ENCODE assay signal across 23 cellular contexts in the genomic region with DNA sequence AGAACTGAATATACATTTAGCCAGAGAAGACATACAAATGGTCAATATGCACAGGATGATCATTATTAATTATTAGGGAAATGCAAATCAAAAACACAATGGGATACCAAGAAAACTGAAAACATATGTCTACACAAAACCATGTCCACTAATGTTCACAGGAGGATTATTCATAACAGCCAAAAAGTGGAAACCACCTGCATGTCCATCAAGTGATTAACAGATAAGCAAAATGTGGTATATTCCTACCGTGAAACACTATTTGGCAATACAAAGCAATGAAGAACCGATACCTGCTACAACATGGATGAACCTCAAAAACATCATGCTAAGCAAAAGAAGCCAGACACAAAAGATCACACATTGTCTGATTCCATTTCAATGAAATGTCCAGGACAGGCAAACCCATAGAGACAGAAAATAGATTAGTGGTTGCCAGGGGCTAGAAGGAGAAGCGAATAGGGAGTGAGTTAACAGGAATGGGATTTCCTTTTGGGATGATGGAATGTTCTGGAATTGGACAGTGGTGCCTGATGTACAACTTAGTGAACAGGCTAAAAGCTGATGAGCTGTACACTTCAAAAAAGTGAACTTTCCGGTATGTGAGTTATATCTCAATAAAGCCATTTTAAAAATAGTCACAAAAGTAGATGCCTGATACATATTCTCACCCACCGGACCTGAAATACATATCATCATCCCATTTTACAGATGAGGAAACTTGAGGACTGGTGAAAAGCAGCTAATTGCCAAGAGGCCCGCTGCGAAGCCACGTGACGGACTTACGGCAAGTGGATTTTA. TPM values are rescaled to one million over a fixed set of nuclear protein-coding genes. Genes with fewer than 3 reads are reported as not detected.
DNase-seq lines count a peak whose midpoint lies in the region; ATAC-seq and TF ChIP-seq lines count a peak whose summit lies in the region.
"Had no signal": no experiment of that assay in that cellular context is flagged by ENCODE, and none has a peak within 500 bp of the region (broad histone marks: within the 10 kb centered on the region; RNA-seq: fewer than 3 reads in every experiment).

No MANE protein-coding gene starts in this region.

- H3K27me3 Mint-ChIP-seq in activated naive CD4-positive, alpha-beta T cell treated with anti-CD3 and anti-CD28 coated beads, Interleukin-2, amount 50 U/mL, for 24 hours: no peaks in the 10 kb centered on the region
- H3K27me3 Mint-ChIP-seq in immature natural killer cell (ENCODE audit: low read depth in 3 of 3): peaks cover 0 to 3% (median 0%) of the 10 kb centered on the region in 3 donors

- TF ChIP-seq CTCF in KMS-11 (conservative IDR thresholded peaks at IDR 0.05; ENCODE audit: low read depth, low read length) (no peak), gastrocnemius medialis (IDR thresholded peaks at IDR 0.05 in 4 of 5, conservative IDR thresholded peaks at IDR 0.05 in 1 of 5) (no peak)

- H3K4me1 ChIP-seq in KMS-11 (ENCODE audit: low read depth, poor library complexity, severe bottlenecking): peaks cover 18% of the 10 kb centered on the region
- H3K4me1 ChIP-seq in gastrocnemius medialis: peaks cover 86 to 97% of the 10 kb centered on the region in 2 donors

- DNase-seq in activated naive CD4-positive, alpha-beta T cell treated with anti-CD3 and anti-CD28 coated beads, Interleukin-2, amount 50 U/mL, for 16 hours: no peak
- DNase-seq in immature natural killer cell (no peak), gastrocnemius medialis (no peak), MG63 (no peak), occipital lobe (lab: John Stamatoyannopoulos, UW) (no peak)
- DNase-seq: activated gamma-delta T cell treated with Interleukin-2 at 50 U/mL for 16 hours, anterior cingulate cortex, GDM1, hippocampal formation, kidney glomerular epithelial cell, mucosa of descending colon, NCI-H187 treated with DMSO at 0.1 percent for 48 hours, NCI-H2227 treated with DMSO at 0.1 percent for 48 hours, PC-3, sigmoid colon had no signal

- H2AFZ ChIP-seq in KMS-11 (ENCODE audit: low read depth): no peak overlapping the region

- H3K27ac Mint-ChIP-seq in activated naive CD4-positive, alpha-beta T cell treated with anti-CD3 and anti-CD28 coated beads, Interleukin-2, amount 50 U/mL, for 24 hours: peak overlapping the region; percentile 74
- peak overlapping the region; percentile 16 to 64 (median 38) for H3K27ac Mint-ChIP-seq in immature natural killer cell

- ATAC-seq in gastrocnemius medialis (no peak), HG03521 (IDR thresholded peaks at IDR 0.05; ENCODE audit: unreplicated experiment) (no peak)
- ATAC-seq: HCT116, mucosa of descending colon, PC-3 had no signal

- H3K4me3 Mint-ChIP-seq in activated naive CD4-positive, alpha-beta T cell treated with anti-CD3 and anti-CD28 coated beads, Interleukin-2, amount 50 U/mL, for 24 hours: no peak overlapping the region
- H3K4me3 Mint-ChIP-seq in immature natural killer cell: peak overlapping the region in 2 of 5 donors; percentile 5 to 18

- peaks cover 2% of the 10 kb centered on the region for H3K36me3 Mint-ChIP-seq in activated naive CD4-positive, alpha-beta T cell treated with anti-CD3 and anti-CD28 coated beads, Interleukin-2, amount 50 U/mL, for 24 hours
- H3K36me3 Mint-ChIP-seq in immature natural killer cell: peaks cover 0 to 3% (median 0%) of the 10 kb centered on the region in 3 donors

- in situ Hi-C loops in gastrocnemius medialis (cut with MboI; ENCODE audit: low sequenced_read_pairs in 4 of 4): loop anchor here in 1 of 4 donors (25.0 kb wide), 1 partner anchor 507 kb away; the partner anchor contains the start of gene UBN2

- no peaks in the 10 kb centered on the region for H3K9me3 Mint-ChIP-seq in activated naive CD4-positive, alpha-beta T cell treated with anti-CD3 and anti-CD28 coated beads, Interleukin-2, amount 50 U/mL, for 24 hours
- no peaks in the 10 kb centered on the region for H3K9me3 Mint-ChIP-seq in immature natural killer cell

- H3K27me3 ChIP-seq in KMS-11 (ENCODE audit: insufficient read depth, low read depth): no peaks in the 10 kb centered on the region
- H3K27me3 ChIP-seq in gastrocnemius medialis: no peaks in the 10 kb centered on the region
- no peaks in the 10 kb centered on the region for H3K27me3 ChIP-seq in MG63
- H3K27me3 ChIP-seq: BLaER1 treated with 17β-estradiol and CSF1 and Interleukin-3, amounts not matched to agents 10 nM and 100 nM; sigmoid colon; SJSA1 had no signal

- H3K9me3 ChIP-seq in gastrocnemius medialis: no peaks in the 10 kb centered on the region
- no peaks in the 10 kb centered on the region for H3K9me3 ChIP-seq in MG63
- H3K9me3 ChIP-seq: BLaER1 treated with 17β-estradiol and CSF1 and Interleukin-3, amounts not matched to agents 10 nM and 100 nM; mucosa of descending colon; sigmoid colon; SJSA1 had no signal

- H3K4me2 ChIP-seq in KMS-11: peak overlapping the region; percentile 11; the same call in 1 of the 2 replicates

- H3K27ac ChIP-seq in KMS-11: no peak overlapping the region
- peak overlapping the region; percentile 91 to 93 (median 92) for H3K27ac ChIP-seq in gastrocnemius medialis
- H3K27ac ChIP-seq: 22Rv1; BLaER1 treated with 17β-estradiol and CSF1 and Interleukin-3, amounts not matched to agents 10 nM and 100 nM; HL-60; sigmoid colon; SJSA1 had no signal

- H3K4me3 ChIP-seq in KMS-11 (IDR thresholded peaks at IDR 0.05; ENCODE audit: insufficient read depth, low read depth, low read length) (no peak overlapping the region), gastrocnemius medialis (no peak overlapping the region), MG63 (no peak overlapping the region)
- H3K4me3 ChIP-seq: BLaER1 treated with 17β-estradiol and CSF1 and Interleukin-3, amounts not matched to agents 10 nM and 100 nM; mucosa of descending colon; sigmoid colon; SJSA1 had no signal

- H3K79me2 ChIP-seq in KMS-11 (ENCODE audit: insufficient read depth, low read depth): peaks cover 72% of the 10 kb centered on the region

- H3K36me3 ChIP-seq in KMS-11 (ENCODE audit: insufficient read depth) (no peaks in the 10 kb centered on the region), gastrocnemius medialis (no peaks in the 10 kb centered on the region), MG63 (no peaks in the 10 kb centered on the region; the same call in 1 of the 2 replicates)
- H3K36me3 ChIP-seq: sigmoid colon had no signal

- H3K4me1 Mint-ChIP-seq in activated naive CD4-positive, alpha-beta T cell treated with anti-CD3 and anti-CD28 coated beads, Interleukin-2, amount 50 U/mL, for 24 hours: peaks cover 56% of the 10 kb centered on the region
- peaks cover 76 to 91% of the 10 kb centered on the region in 2 donors for H3K4me1 Mint-ChIP-seq in immature natural killer cell

- TF ChIP-seq POLR2A in gastrocnemius medialis (IDR thresholded peaks at IDR 0.05): no peak

- H4K20me1 ChIP-seq in KMS-11 (ENCODE audit: insufficient read depth): peaks cover 2% of the 10 kb centered on the region; the same call in 1 of the 2 replicates

- H3K9ac ChIP-seq in KMS-11: no peak overlapping the region

- intact Hi-C loops in gastrocnemius medialis (cut with DNase I; ENCODE audit: low total_unique reads): no loop called here

RNA-seq across cellular contexts. Expression of gene HIPK2, which starts 33.6 kb away (rescaled TPM):
- 10 to 100 TPM in 1 of 3 donors, 1 to 10 TPM in 2; 3.5 to 14.2 (median 3.7) TPM for polyA plus RNA-seq in immature natural killer cell
- total RNA-seq in gastrocnemius medialis (10 to 100 TPM; 30.5 to 77.4 (median 58.9) TPM), occipital lobe (12.0 TPM)
- total RNA-seq in MG63 (2014; rRNA removed; shearing (Covaris generic); ENCODE audit: low replicate concordance): 1.5 and 2.0 TPM in 2 replicates
